In the genomic region with DNA sequence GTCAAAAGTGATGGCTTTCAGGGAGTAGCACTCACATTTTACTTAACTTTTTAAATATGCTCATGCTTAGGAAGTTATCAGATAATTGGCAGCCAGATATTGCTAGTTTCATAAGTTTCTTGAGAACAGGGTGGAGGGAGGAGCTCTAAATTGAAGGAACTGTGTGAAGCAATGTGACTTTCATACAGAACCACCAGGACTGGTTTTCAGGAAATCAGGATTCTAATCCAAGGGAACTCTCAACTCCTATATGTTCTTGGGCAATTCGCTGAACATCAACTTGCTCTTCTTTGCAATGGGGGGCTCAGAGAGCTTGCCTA, we compare ENCODE assay signal across 13 cellular contexts. TPM values are rescaled to one million over a fixed set of nuclear protein-coding genes. Genes with fewer than 3 reads are reported as not detected.
A peak's percentile ranks its signal among the peaks of the same experiment; 100 is the strongest.
DNase-seq lines count a peak whose midpoint lies in the region; ATAC-seq, FAIRE-seq and TF ChIP-seq lines count a peak whose summit lies in the region.
"Had no signal": no experiment of that assay in that cellular context is flagged by ENCODE, and none has a peak within 500 bp of the region (broad histone marks: within the 10 kb centered on the region; RNA-seq: fewer than 3 reads in every experiment).

No MANE protein-coding gene starts in this region.

- H3K4me3 ChIP-seq in adipocyte (ENCODE audit: low read length), result peak overlapping the region; percentile 43
- H3K4me3 ChIP-seq in upper lobe of right lung, result no peak overlapping the region

- H3K9me3 ChIP-seq in adipocyte (ENCODE audit: control insufficient read depth, low read length) (no peaks in the 10 kb centered on the region), upper lobe of right lung (no peaks in the 10 kb centered on the region)

- peak overlapping the region; percentile 57 for H3K9ac ChIP-seq in adipocyte (ENCODE audit: low read length)

- H3K27ac Mint-ChIP-seq in activated naive CD4-positive, alpha-beta T cell treated with anti-CD3 and anti-CD28 coated beads for 36 hours, result peak overlapping the region; percentile 90
- peak overlapping the region in 4 of 6 donors; percentile 21 to 50 (median 38) for H3K27ac Mint-ChIP-seq in immature natural killer cell
- H3K27ac Mint-ChIP-seq: type B pancreatic cell had no signal

- H3K9me3 Mint-ChIP-seq in activated naive CD4-positive, alpha-beta T cell treated with anti-CD3 and anti-CD28 coated beads for 36 hours, result no peaks in the 10 kb centered on the region
- no peaks in the 10 kb centered on the region for H3K9me3 Mint-ChIP-seq in immature natural killer cell
- H3K9me3 Mint-ChIP-seq: type B pancreatic cell had no signal

- peak overlapping the region; percentile 52 for H3K27ac ChIP-seq in upper lobe of right lung

- ATAC-seq in upper lobe of right lung, result no peak

- peaks cover 49% of the 10 kb centered on the region for H3K36me3 Mint-ChIP-seq in activated naive CD4-positive, alpha-beta T cell treated with anti-CD3 and anti-CD28 coated beads for 36 hours (ENCODE audit: low read depth)
- H3K36me3 Mint-ChIP-seq in immature natural killer cell, result peaks cover 7 to 17% (median 11%) of the 10 kb centered on the region in 3 donors

- no peaks in the 10 kb centered on the region for H3K27me3 Mint-ChIP-seq in activated naive CD4-positive, alpha-beta T cell treated with anti-CD3 and anti-CD28 coated beads for 36 hours (ENCODE audit: low read depth)
- H3K27me3 Mint-ChIP-seq in immature natural killer cell (ENCODE audit: low read depth in 3 of 3), result peaks cover 0 to 5% (median 1%) of the 10 kb centered on the region in 3 donors
- H3K27me3 Mint-ChIP-seq: type B pancreatic cell had no signal

- CTCF ChIA-PET in activated naive CD4-positive, alpha-beta T cell treated with anti-CD3 and anti-CD28 coated beads for 36 hours (lab: Charles Lee), result no interaction called here

- intact Hi-C loops in activated naive CD4-positive, alpha-beta T cell treated with anti-CD3 and anti-CD28 coated beads for 36 hours (cut with micrococcal nuclease), result loop anchor here (1.0 to 10.0 kb wide), 6 partner anchors 12 to 1970 kb away; partner anchors contain the start of gene PURB
- intact Hi-C loops in upper lobe of right lung (cut with DNase I), result no loop called here

- TF ChIP-seq CTCF in upper lobe of right lung (IDR thresholded peaks at IDR 0.05), result no peak

- FAIRE-seq in urothelium cell line (lab: Jason Lieb, UNC), result no peak
- FAIRE-seq: H54 had no signal

- H3K4me3 Mint-ChIP-seq in activated naive CD4-positive, alpha-beta T cell treated with anti-CD3 and anti-CD28 coated beads for 36 hours, result no peak overlapping the region
- no peak overlapping the region for H3K4me3 Mint-ChIP-seq in immature natural killer cell
- H3K4me3 Mint-ChIP-seq: type B pancreatic cell had no signal

- peaks cover 38% of the 10 kb centered on the region for H3K36me3 ChIP-seq in adipocyte (ENCODE audit: control insufficient read depth, insufficient read depth, low read length, severe bottlenecking)
- peaks cover 33% of the 10 kb centered on the region for H3K36me3 ChIP-seq in upper lobe of right lung

- peaks cover 53% of the 10 kb centered on the region for H3K4me1 Mint-ChIP-seq in activated naive CD4-positive, alpha-beta T cell treated with anti-CD3 and anti-CD28 coated beads for 36 hours (ENCODE audit: low read depth)
- peaks cover 22 to 26% of the 10 kb centered on the region in 2 donors for H3K4me1 Mint-ChIP-seq in immature natural killer cell

- H3K4me1 ChIP-seq in adipocyte (ENCODE audit: control insufficient read depth, insufficient read depth, low read length) (peaks cover 52% of the 10 kb centered on the region), upper lobe of right lung (peaks cover 19% of the 10 kb centered on the region)

- DNase-seq in activated naive CD4-positive, alpha-beta T cell treated with anti-CD3 and anti-CD28 coated beads for 36 hours, result no peak
- no peak for DNase-seq in activated naive CD4-positive, alpha-beta T cell treated with anti-CD3 and anti-CD28 coated beads, Interleukin-2, amount 50 U/mL, for 16 hours
- DNase-seq in adipocyte (ENCODE audit: low read depth), result no peak
- no peak for DNase-seq in immature natural killer cell
- no peak for DNase-seq in upper lobe of right lung
- no peak for DNase-seq in DMS153 (lab: John Stamatoyannopoulos, UW)
- no peak for DNase-seq in NCI-H1105 treated with DMSO at 0.1 percent for 48 hours (lab: John Stamatoyannopoulos, UW)
- DNase-seq in urothelium cell line (ENCODE audit: low spot score), result no peak
- DNase-seq: DMS 273 treated with DMSO at 0.1 percent for 48 hours, NCI-H1436 treated with DMSO at 0.1 percent for 48 hours, NCI-H69 had no signal

- H3K27me3 ChIP-seq in adipocyte (replicated peaks; ENCODE audit: control insufficient read depth, insufficient read depth, low read length), result no peaks in the 10 kb centered on the region
- no peaks in the 10 kb centered on the region for H3K27me3 ChIP-seq in upper lobe of right lung

RNA-seq across cellular contexts. Expression of gene C7orf25, which starts 2.8 kb away (rescaled TPM):
- 1 to 10 TPM in 1 of 2 experiments, under 1 TPM in 1; 0.93 to 2.0 TPM for total RNA-seq in activated naive CD4-positive, alpha-beta T cell treated with anti-CD3 and anti-CD28 coated beads for 36 hours
- 10 to 100 TPM in 1 of 3 donors, 1 to 10 TPM in 1, under 1 TPM in 1; 0.39 to 17.7 (median 4.1) TPM for polyA plus RNA-seq in immature natural killer cell
- 7.4 TPM for total RNA-seq in upper lobe of right lung

RNA-seq across cellular contexts. Expression of gene PSMA2, which starts 17.3 kb away (rescaled TPM):
- 100 to 1,000 TPM; 199 to 221 TPM for total RNA-seq in activated naive CD4-positive, alpha-beta T cell treated with anti-CD3 and anti-CD28 coated beads for 36 hours
- polyA plus RNA-seq in immature natural killer cell, result 100 to 1,000 TPM; 234 to 348 (median 278) TPM
- 55.1 TPM for total RNA-seq in upper lobe of right lung

RNA-seq across cellular contexts. Expression of gene MRPL32, which starts 17.5 kb away (rescaled TPM):
- 10 to 100 TPM; 67.4 to 71.8 TPM for total RNA-seq in activated naive CD4-positive, alpha-beta T cell treated with anti-CD3 and anti-CD28 coated beads for 36 hours
- polyA plus RNA-seq in immature natural killer cell, result 10 to 100 TPM; 23.3 to 37.7 (median 24.1) TPM
- total RNA-seq in upper lobe of right lung, result 44.8 TPM
